ENCODE assay signal across 8 cellular contexts in genomic region chr10:58781873-58782488, GRCh38.
DNase-seq lines count a peak whose midpoint lies in the region; ATAC-seq and TF ChIP-seq lines count a peak whose summit lies in the region.

No MANE protein-coding gene starts in this region.

- H3K27ac ChIP-seq in A673 (ENCODE audit: low read depth, low read length, poor library complexity, severe bottlenecking) (no peak overlapping the region), RWPE2 (ENCODE audit: poor library complexity, severe bottlenecking) (no peak overlapping the region)

- H3K9me3 ChIP-seq in A673 (ENCODE audit: low read depth, low read length, poor library complexity, severe bottlenecking) = no peaks in the 10 kb centered on the region
- H3K9me3 ChIP-seq in RWPE2 (ENCODE audit: severe bottlenecking) = no peaks in the 10 kb centered on the region

- intact Hi-C loops in A673 (cut with micrococcal nuclease; ENCODE audit: unreplicated experiment) = loop anchor here (2.0 to 10.0 kb wide), 8 partner anchors 170 to 1653 kb away; no protein-coding TSS in a partner anchor

- no peak overlapping the region for H3K4me3 ChIP-seq in A673 (ENCODE audit: low read depth, low read length, poor library complexity, severe bottlenecking)
- no peak overlapping the region for H3K4me3 ChIP-seq in RWPE2 (ENCODE audit: severe bottlenecking)
- H3K4me3 ChIP-seq in fibroblast of villous mesenchyme (ENCODE audit: low read depth, low read length) = no peak overlapping the region

- POLR2A ChIA-PET in A673 (lab: Charles Lee; ENCODE audit: low non-redundant PET) = no interaction called here

- peak; percentile 67 for TF ChIP-seq CTCF in A673 (conservative IDR thresholded peaks at IDR 0.05; ENCODE audit: low read depth, low read length)
- TF ChIP-seq CTCF in GM12873 (IDR thresholded peaks at IDR 0.05; ENCODE audit: insufficient read depth, low read depth, low read length, missing control alignments) = peak; percentile 58
- TF ChIP-seq CTCF in RWPE2 (IDR thresholded peaks at IDR 0.05; ENCODE audit: poor library complexity, severe bottlenecking) = peak; percentile 77
- peak; percentile 61 for TF ChIP-seq CTCF in fibroblast of villous mesenchyme (IDR thresholded peaks at IDR 0.05; ENCODE audit: insufficient read depth, low read depth, low read length)

- H3K27me3 ChIP-seq in A673 (replicated peaks; ENCODE audit: insufficient read depth, low read depth, low read length, poor library complexity) = no peaks in the 10 kb centered on the region
- no peaks in the 10 kb centered on the region for H3K27me3 ChIP-seq in RWPE2 (ENCODE audit: insufficient read depth, poor library complexity, severe bottlenecking)

- DNase-seq in A673 (ENCODE audit: low spot score) (peak; percentile 63), HT-29 (ENCODE audit: low spot score) (peak; percentile 62), RWPE2 (ENCODE audit: low spot score) (no peak), fibroblast of villous mesenchyme (ENCODE audit: low read depth) (peak; percentile 57), pulmonary artery endothelial cell (ENCODE audit: low read depth, low spot score) (peak; percentile 1), MV-4-11 (lab: John Stamatoyannopoulos, UW) (no peak)
- no peak for DNase-seq in central memory CD4-positive, alpha-beta T cell

- ATAC-seq in RWPE2 (ENCODE audit: low read depth) = peak; percentile 67; the same call in 2 of the 3 replicates

- H3K4me1 ChIP-seq in A673 (ENCODE audit: insufficient read depth, low read length, poor library complexity, severe bottlenecking) = no peaks in the 10 kb centered on the region
- peaks cover 8% of the 10 kb centered on the region for H3K4me1 ChIP-seq in RWPE2 (ENCODE audit: insufficient read depth, poor library complexity, severe bottlenecking)

- CTCF ChIA-PET in A673 (lab: Charles Lee) = no interaction called here

- H3K36me3 ChIP-seq in A673 (ENCODE audit: insufficient read depth, low read length, poor library complexity, severe bottlenecking) = no peaks in the 10 kb centered on the region
- peaks cover 19% of the 10 kb centered on the region; the same call in 1 of the 2 replicates for H3K36me3 ChIP-seq in RWPE2 (ENCODE audit: low read depth)

- no TSS peak for BruUV-seq in A673 (replicated peaks; lab: Mats Ljungman, UMichigan)

Comparison
In these comparisons a context has a peak if more than half of its experiments do, and no peak if none do; other contexts are left out.
1. DNase-seq: peak in A673 (single experiment), HT-29 (single experiment), fibroblast of villous mesenchyme (single experiment) and pulmonary artery endothelial cell (single experiment); none in RWPE2 (single experiment), MV-4-11 (single experiment) and central memory CD4-positive, alpha-beta T cell (single experiment).
2. Peak in every context shown above with its lines, with median percentiles within 50 percentile points of each other: CTCF ChIP-seq.